ENCODE assay signal across 22 cellular contexts in the genomic region with DNA sequence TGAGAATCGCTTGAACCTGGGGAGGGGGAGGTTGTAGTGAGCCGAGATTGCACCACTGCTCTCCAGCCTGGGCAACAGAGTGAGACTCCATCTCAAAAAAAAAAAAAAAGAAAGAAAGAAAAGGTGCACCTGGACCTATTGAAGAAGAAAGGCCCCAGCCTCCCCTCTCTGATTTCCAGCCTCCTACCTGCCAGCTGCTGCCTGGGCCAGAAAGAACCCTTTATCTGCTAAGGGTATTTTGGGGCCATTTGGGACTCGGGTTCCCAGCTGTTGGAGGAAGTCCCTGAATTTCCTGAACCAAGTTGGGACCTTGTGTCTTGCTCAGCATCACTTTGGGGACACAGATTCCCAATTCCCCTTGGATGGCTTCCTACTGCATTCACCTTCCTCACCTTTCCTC. TPM values are rescaled to one million over a fixed set of nuclear protein-coding genes. Genes with fewer than 3 reads are reported as not detected.
DNase-seq lines count a peak whose midpoint lies in the region; TF ChIP-seq lines count a peak whose summit lies in the region.
"Had no signal": no experiment of that assay in that cellular context is flagged by ENCODE, and none has a peak within 500 bp of the region (broad histone marks: within the 10 kb centered on the region; RNA-seq: fewer than 3 reads in every experiment).

No MANE protein-coding gene starts in this region.

- POLR2A ChIA-PET in OCI-LY7 (lab: Charles Lee), result interaction anchor here (0.6 to 1.3 kb wide), 2 partner anchors 40 to 307 kb away, joined by 3 read pairs; a partner anchor contains a TSS

- H2AK5ac ChIP-seq in neuronal stem cell (ENCODE audit: low read depth, low read length), result no peak overlapping the region

- H3K79me2 ChIP-seq in OCI-LY7 (ENCODE audit: insufficient read depth, low read depth, low read length), result no peaks in the 10 kb centered on the region

- peaks cover 0 to 11% (median 7%) of the 10 kb centered on the region in 11 experiments; a peak in 13 of 22 replicates for H3K9me3 ChIP-seq in BLaER1 treated with 17β-estradiol and CSF1 and Interleukin-3, amounts not matched to agents 10 nM and 100 nM (replicated peaks in 1 of 11)
- H3K9me3 ChIP-seq in OCI-LY7 (ENCODE audit: low read length) (no peaks in the 10 kb centered on the region), neuronal stem cell (replicated peaks in 1 of 2; ENCODE audit: control insufficient read depth in 2 of 2, insufficient read depth in 1 of 2, low read depth in 1 of 2, low read length in 2 of 2) (peaks cover 5 to 13% of the 10 kb centered on the region in 2 donors), uterus (no peaks in the 10 kb centered on the region)
- H3K9me3 ChIP-seq: A549, MG63 had no signal

- no peaks in the 10 kb centered on the region for H3K9me2 ChIP-seq in OCI-LY7 (ENCODE audit: insufficient read depth, low read length)

- H2BK15ac ChIP-seq in neuronal stem cell (ENCODE audit: low read length), result no peak overlapping the region

- H3K14ac ChIP-seq in neuronal stem cell (ENCODE audit: low read length), result no peak overlapping the region

- H3K18ac ChIP-seq in neuronal stem cell (ENCODE audit: low read length), result no peak overlapping the region

- peaks cover 22% of the 10 kb centered on the region for H3K27me3 Mint-ChIP-seq in activated T-cell treated with anti-CD3 and anti-CD28 coated beads, Interleukin-2, amount 50 U/mL, for 24 hours

- no peaks in the 10 kb centered on the region for H3K36me3 ChIP-seq in BLaER1 treated with 17β-estradiol and CSF1 and Interleukin-3, amounts not matched to agents 10 nM and 100 nM
- H3K36me3 ChIP-seq in OCI-LY7 (ENCODE audit: insufficient read depth, low read length), result no peaks in the 10 kb centered on the region
- H3K36me3 ChIP-seq in neuronal stem cell (replicated peaks in 1 of 2; ENCODE audit: control insufficient read depth in 2 of 2, insufficient read depth in 2 of 2, low read length in 2 of 2), result no peaks in the 10 kb centered on the region
- no peaks in the 10 kb centered on the region for H3K36me3 ChIP-seq in uterus
- H3K36me3 ChIP-seq: HAP-1, MG63 had no signal

- no peak for TF ChIP-seq POLR2A in uterus (IDR thresholded peaks at IDR 0.05)

- BruUV-seq in OCI-LY7 (replicated peaks; lab: Mats Ljungman, UMichigan), result no TSS peak

- intact Hi-C loops in OCI-LY7 (cut with micrococcal nuclease; ENCODE audit: unreplicated experiment), result no loop called here
- intact Hi-C loops in uterus (cut with DNase I; ENCODE audit: low total_unique reads), result no loop called here

- CTCF ChIA-PET in OCI-LY7 (lab: Charles Lee; ENCODE audit: unreplicated experiment), result no interaction called here

- WGBS in neuronal stem cell (ENCODE audit: extremely low coverage in 2 of 2, insufficient read length in 2 of 2, insufficient replicate concordance in 1 of 2), 2 donors, result no CpG with 5 or more reads among the region's 3 CpGs

- H3K23ac ChIP-seq in neuronal stem cell (ENCODE audit: low read depth, low read length, poor library complexity), result no peak overlapping the region

- peaks cover 80% of the 10 kb centered on the region for H3K4me1 Mint-ChIP-seq in activated T-cell treated with anti-CD3 and anti-CD28 coated beads, Interleukin-2, amount 50 U/mL, for 24 hours (ENCODE audit: low read depth)

- no peak overlapping the region for H3K4ac ChIP-seq in neuronal stem cell (ENCODE audit: low read length)

- H4K8ac ChIP-seq in neuronal stem cell (ENCODE audit: low read depth, low read length), result peak overlapping the region; percentile 6

- H4K20me1 ChIP-seq in BLaER1 treated with 17β-estradiol and CSF1 and Interleukin-3, amounts not matched to agents 10 nM and 100 nM, result no peaks in the 10 kb centered on the region
- H4K20me1 ChIP-seq in OCI-LY7 (ENCODE audit: insufficient read depth, low read length), result no peaks in the 10 kb centered on the region

- H3K4me3 Mint-ChIP-seq in activated T-cell treated with anti-CD3 and anti-CD28 coated beads, Interleukin-2, amount 50 U/mL, for 24 hours, result peak overlapping the region; percentile 33

- no peak overlapping the region; a peak in 1 of 22 replicates for H3K9ac ChIP-seq in BLaER1 treated with 17β-estradiol and CSF1 and Interleukin-3, amounts not matched to agents 10 nM and 100 nM
- no peak overlapping the region for H3K9ac ChIP-seq in neuronal stem cell (ENCODE audit: low read depth, low read length, poor library complexity)

- H2BK120ac ChIP-seq in neuronal stem cell (ENCODE audit: low read depth, low read length), result no peak overlapping the region

- H2BK12ac ChIP-seq in neuronal stem cell (ENCODE audit: low read length), result no peak overlapping the region

- H4K91ac ChIP-seq in neuronal stem cell (ENCODE audit: low read depth, low read length, poor library complexity), result no peak overlapping the region

- peak overlapping the region; percentile 85 for H3K27ac Mint-ChIP-seq in activated T-cell treated with anti-CD3 and anti-CD28 coated beads, Interleukin-2, amount 50 U/mL, for 24 hours

- H3K27me3 ChIP-seq in BLaER1 treated with 17β-estradiol and CSF1 and Interleukin-3, amounts not matched to agents 10 nM and 100 nM, result peaks cover 0 to 15% (median 0%) of the 10 kb centered on the region in 11 experiments; a peak in 8 of 22 replicates
- peaks cover 14 to 50% (median 26%) of the 10 kb centered on the region in 3 experiments for H3K27me3 ChIP-seq in neuronal stem cell (ENCODE audit: control insufficient read depth in 3 of 3, insufficient read depth in 3 of 3, low read depth in 1 of 3, low read length in 3 of 3)
- H3K27me3 ChIP-seq in uterus, result peaks cover 4 to 8% of the 10 kb centered on the region in 2 donors

- peaks cover 21 to 39% (median 35%) of the 10 kb centered on the region in 10 experiments for H3K4me1 ChIP-seq in BLaER1 treated with 17β-estradiol and CSF1 and Interleukin-3, amounts not matched to agents 10 nM and 100 nM
- peaks cover 16% of the 10 kb centered on the region for H3K4me1 ChIP-seq in OCI-LY7 (ENCODE audit: insufficient read depth, low read length, poor library complexity, severe bottlenecking)
- H3K4me1 ChIP-seq in neuronal stem cell (ENCODE audit: control insufficient read depth in 2 of 2, insufficient read depth in 1 of 2, low read depth in 1 of 2, low read length in 2 of 2), result peaks cover 5 to 7% of the 10 kb centered on the region in 2 donors
- peaks cover 0 to 11% of the 10 kb centered on the region in 2 donors for H3K4me1 ChIP-seq in uterus
- H3K4me1 ChIP-seq: A549, HAP-1 had no signal

- DNase-seq in activated T-cell treated with anti-CD3 and anti-CD28 coated beads, Interleukin-2, amount 50 U/mL, for 24 hours, result no peak
- no peak for DNase-seq in activated T-cell treated with anti-CD3 and anti-CD28 coated beads, Interleukin-2, amount 50 U/mL, for 1 hour
- DNase-seq in OCI-LY7 (ENCODE audit: low spot score) (peak; percentile 35), neuronal stem cell (ENCODE audit: low spot score) (no peak), NCI-H187 (lab: John Stamatoyannopoulos, UW) (no peak), uterus (no peak)
- DNase-seq: C1 segment of cervical spinal cord; DMS79 treated with DMSO at 0.1 percent for 48 hours; IMR-90; Kasumi-1; MG63; NCI-H1092; NCI-H1436 treated with DMSO at 0.1 percent for 48 hours; NCI-H2081; NCI-H510A; NCI-H748 treated with DMSO at 0.1 percent for 48 hours; NK-92 treated with Interleukin-12 subunit alpha and Interleukin-12 subunit beta, amount 100 ng/mL, for 24 hours; OCI-M1; Right ventricle myocardium superior had no signal

- no peak overlapping the region for H2AFZ ChIP-seq in OCI-LY7 (ENCODE audit: low read length)
- H2AFZ ChIP-seq in neuronal stem cell (ENCODE audit: low read length), result no peak overlapping the region

- H2BK5ac ChIP-seq in neuronal stem cell (ENCODE audit: low read length), result no peak overlapping the region

- no peak overlapping the region for H3K27ac ChIP-seq in BLaER1 treated with 17β-estradiol and CSF1 and Interleukin-3, amounts not matched to agents 10 nM and 100 nM
- no peak overlapping the region for H3K27ac ChIP-seq in OCI-LY7 (ENCODE audit: low read depth, low read length, poor library complexity, severe bottlenecking)
- H3K27ac ChIP-seq in neuronal stem cell (replicated peaks; ENCODE audit: low read length), result no peak overlapping the region
- H3K27ac ChIP-seq in uterus, result no peak overlapping the region
- H3K27ac ChIP-seq: A549 had no signal

- no peak overlapping the region for H3K4me3 ChIP-seq in BLaER1 treated with 17β-estradiol and CSF1 and Interleukin-3, amounts not matched to agents 10 nM and 100 nM
- no peak overlapping the region for H3K4me3 ChIP-seq in OCI-LY7 (ENCODE audit: low read depth, low read length, poor library complexity, severe bottlenecking)
- H3K4me3 ChIP-seq in neuronal stem cell (ENCODE audit: low read length in 2 of 2), result no peak overlapping the region
- no peak overlapping the region for H3K4me3 ChIP-seq in uterus
- H3K4me3 ChIP-seq: A549, HAP-1, MG63 had no signal

- peak overlapping the region in 8 of 11 experiments; percentile 26 to 65 (median 51); a peak in 16 of 22 replicates for H3K4me2 ChIP-seq in BLaER1 treated with 17β-estradiol and CSF1 and Interleukin-3, amounts not matched to agents 10 nM and 100 nM
- H3K4me2 ChIP-seq in OCI-LY7 (ENCODE audit: low read length), result peak overlapping the region; percentile 45
- H3K4me2 ChIP-seq in neuronal stem cell (ENCODE audit: insufficient read depth, low read length, poor library complexity, severe bottlenecking), result no peak overlapping the region
- H3K4me2 ChIP-seq: A549 had no signal

- no peak for TF ChIP-seq CTCF in OCI-LY7 (conservative IDR thresholded peaks at IDR 0.05; ENCODE audit: low read length)
- TF ChIP-seq CTCF in uterus (IDR thresholded peaks at IDR 0.05), result no peak

- no peaks in the 10 kb centered on the region for H3K9me3 Mint-ChIP-seq in activated T-cell treated with anti-CD3 and anti-CD28 coated beads, Interleukin-2, amount 50 U/mL, for 24 hours

- H3K79me1 ChIP-seq in neuronal stem cell (ENCODE audit: low read depth, low read length), result no peaks in the 10 kb centered on the region

- peaks cover 5% of the 10 kb centered on the region for H3K36me3 Mint-ChIP-seq in activated T-cell treated with anti-CD3 and anti-CD28 coated beads, Interleukin-2, amount 50 U/mL, for 24 hours (ENCODE audit: low read depth)

RNA-seq across cellular contexts. Expression of a gene that starts 3.9 kb away (rescaled TPM):
- not detected in 2 replicates for total RNA-seq in OCI-LY7 (2014; rRNA removed; shearing (Covaris generic))
- total RNA-seq in OCI-LY7 (2022) (0.09 and 0.29 TPM in 2 replicates), uterus (1 to 10 TPM in 2 of 4 donors, under 1 TPM in 2; 0.26 to 2.4 (median 0.85) TPM)
- polyA plus RNA-seq in neuronal stem cell (2013, experiment 1 of 2), result 0.01 TPM
- polyA plus RNA-seq in neuronal stem cell (2013, experiment 2 of 2), result 0.01 TPM

RNA-seq across cellular contexts. Expression of a gene that starts 39.9 kb away (rescaled TPM):
- total RNA-seq in OCI-LY7 (2014; rRNA removed; shearing (Covaris generic)), result 75.2 and 102 TPM in 2 replicates
- total RNA-seq in OCI-LY7 (2022) (48.5 and 57.9 TPM in 2 replicates), uterus (10 to 100 TPM in 3 of 4 donors, 1 to 10 TPM in 1; 1.2 to 44.8 (median 33.6) TPM)
- 57.1 TPM for polyA plus RNA-seq in neuronal stem cell (2013, experiment 1 of 2)
- 54.7 TPM for polyA plus RNA-seq in neuronal stem cell (2013, experiment 2 of 2)
